ENCODE assay signal across 26 cellular contexts in the genomic region with DNA sequence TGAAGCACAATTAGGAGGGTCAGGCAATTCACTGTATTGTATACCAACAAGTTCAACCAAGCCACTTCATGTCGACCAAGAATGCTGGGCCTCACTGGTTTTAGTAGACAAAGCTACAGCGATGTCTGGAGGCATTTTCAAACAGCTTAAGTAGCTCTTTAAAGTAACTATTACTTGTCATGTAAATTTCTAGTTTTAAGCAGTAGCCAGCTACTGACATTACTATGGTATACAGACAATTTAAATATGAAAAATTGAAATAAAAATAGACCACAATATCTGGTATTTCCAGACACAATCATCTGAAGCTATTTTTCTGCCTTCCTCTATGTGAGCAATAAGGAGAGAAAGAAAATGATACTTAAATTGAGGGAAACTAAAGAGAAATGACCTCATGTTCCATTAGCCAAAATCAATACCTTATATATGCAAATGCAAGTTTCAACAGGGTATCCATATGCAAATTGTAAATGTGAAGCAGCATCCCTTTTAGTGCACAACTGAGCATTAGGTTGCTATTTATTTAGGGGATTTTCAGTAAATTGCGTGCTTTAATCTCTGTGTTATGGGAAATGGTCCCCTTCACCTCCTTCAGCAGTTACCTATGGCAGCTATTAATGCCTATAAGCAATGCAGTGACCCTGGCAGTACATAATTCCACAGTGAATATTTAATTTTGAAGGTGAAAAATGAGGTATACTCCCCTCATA.
"Had no signal": no experiment of that assay in that cellular context is flagged by ENCODE, and none has a peak within 500 bp of the region (broad histone marks: within the 10 kb centered on the region; RNA-seq: fewer than 3 reads in every experiment).

No MANE protein-coding gene starts in this region.

- H3K9me3 ChIP-seq: MG63, SJSA1 had no signal

- H3K4me1 Mint-ChIP-seq: activated naive CD8-positive, alpha-beta T cell treated with anti-CD3 and anti-CD28 coated beads, Interleukin-2, amount 50 U/mL, for 24 hours had no signal

- H3K27ac Mint-ChIP-seq: activated CD8-positive, alpha-beta T cell treated with anti-CD3 and anti-CD28 coated beads, Interleukin-2, amount 10 ng/mL, durations not matched to agents 7 days and 5 days; activated naive CD4-positive, alpha-beta T cell treated with anti-CD3 and anti-CD28 coated beads, Interleukin-2, amount 50 U/mL, for 72 hours; activated naive CD8-positive, alpha-beta T cell treated with anti-CD3 and anti-CD28 coated beads, Interleukin-2, amount 50 U/mL, for 24 hours; T-helper 1 cell treated with Interleukin-12 subunit alpha and Interleukin-12 subunit beta and Interleukin-4 antibody, amounts not matched to agents 30 μg/mL and 1 μg/mL, for 36 hours had no signal

- H3K9ac ChIP-seq: KMS-11 had no signal

- H3K36me3 ChIP-seq: brain microvascular endothelial cell, cardiac muscle cell, MG63, SJSA1 had no signal

- H3K27me3 ChIP-seq: brain microvascular endothelial cell, cardiac muscle cell, MG63, SJSA1 had no signal

- DNase-seq: activated CD4-positive, alpha-beta T cell treated with anti-CD3 and anti-CD28 coated beads for 4 hours; activated CD8-positive, alpha-beta memory T cell treated with anti-CD3 and anti-CD28 coated beads, Interleukin-2, amount 50 U/mL, for 48 hours; activated CD8-positive, alpha-beta T cell treated with anti-CD3 and anti-CD28 coated beads, Interleukin-2, amount 10 ng/mL, durations not matched to agents 7 days and 5 days; activated effector memory CD4-positive, alpha-beta T cell treated with Interleukin-2 at 50 U/mL for 16 hours; activated naive CD4-positive, alpha-beta T cell treated with Interleukin-2 at 50 U/mL for 16 hours; activated naive CD8-positive, alpha-beta T cell treated with anti-CD3 and anti-CD28 coated beads, Interleukin-2, amount 50 U/mL, for 24 hours; activated T-cell treated with anti-CD3 and anti-CD28 coated beads, Interleukin-2, amount 50 U/mL, for 1 hour; amniotic stem cell; brain microvascular endothelial cell; MG63; MV-4-11; NCI-H1092 treated with DMSO at 0.1 percent for 48 hours; NCI-H1417 treated with DMSO at 0.1 percent for 48 hours; NCI-H1694; NCI-H2029; NCI-H2107; NCI-H510A treated with DMSO at 0.1 percent for 48 hours; NCI-H69; NK-92 treated with Interleukin-12 subunit alpha and Interleukin-12 subunit beta, amount 100 ng/mL, for 24 hours; OCI-M1; RPMI8226 had no signal

- H3K9me3 Mint-ChIP-seq: activated naive CD4-positive, alpha-beta T cell treated with anti-CD3 and anti-CD28 coated beads, Interleukin-2, amount 50 U/mL, for 72 hours; activated naive CD8-positive, alpha-beta T cell treated with anti-CD3 and anti-CD28 coated beads, Interleukin-2, amount 50 U/mL, for 24 hours; T-helper 1 cell treated with Interleukin-12 subunit alpha and Interleukin-12 subunit beta and Interleukin-4 antibody, amounts not matched to agents 30 μg/mL and 1 μg/mL, for 36 hours had no signal

- H3K36me3 Mint-ChIP-seq: activated naive CD4-positive, alpha-beta T cell treated with anti-CD3 and anti-CD28 coated beads, Interleukin-2, amount 50 U/mL, for 72 hours had no signal

- H3K4me1 ChIP-seq: SJSA1 had no signal

- H3K4me3 Mint-ChIP-seq: activated CD8-positive, alpha-beta T cell treated with anti-CD3 and anti-CD28 coated beads, Interleukin-2, amount 10 ng/mL, durations not matched to agents 7 days and 5 days; activated naive CD8-positive, alpha-beta T cell treated with anti-CD3 and anti-CD28 coated beads, Interleukin-2, amount 50 U/mL, for 24 hours; T-helper 1 cell treated with Interleukin-12 subunit alpha and Interleukin-12 subunit beta and Interleukin-4 antibody, amounts not matched to agents 30 μg/mL and 1 μg/mL, for 36 hours had no signal

- H3K27ac ChIP-seq: brain microvascular endothelial cell, cardiac muscle cell, KMS-11, SJSA1 had no signal

- H3K4me2 ChIP-seq: KMS-11 had no signal

- H3K27me3 Mint-ChIP-seq: activated naive CD8-positive, alpha-beta T cell treated with anti-CD3 and anti-CD28 coated beads, Interleukin-2, amount 50 U/mL, for 24 hours had no signal

- H3K4me3 ChIP-seq: cardiac muscle cell, MG63, SJSA1 had no signal
